ENCODE assay signal across 15 cellular contexts in the genomic region with DNA sequence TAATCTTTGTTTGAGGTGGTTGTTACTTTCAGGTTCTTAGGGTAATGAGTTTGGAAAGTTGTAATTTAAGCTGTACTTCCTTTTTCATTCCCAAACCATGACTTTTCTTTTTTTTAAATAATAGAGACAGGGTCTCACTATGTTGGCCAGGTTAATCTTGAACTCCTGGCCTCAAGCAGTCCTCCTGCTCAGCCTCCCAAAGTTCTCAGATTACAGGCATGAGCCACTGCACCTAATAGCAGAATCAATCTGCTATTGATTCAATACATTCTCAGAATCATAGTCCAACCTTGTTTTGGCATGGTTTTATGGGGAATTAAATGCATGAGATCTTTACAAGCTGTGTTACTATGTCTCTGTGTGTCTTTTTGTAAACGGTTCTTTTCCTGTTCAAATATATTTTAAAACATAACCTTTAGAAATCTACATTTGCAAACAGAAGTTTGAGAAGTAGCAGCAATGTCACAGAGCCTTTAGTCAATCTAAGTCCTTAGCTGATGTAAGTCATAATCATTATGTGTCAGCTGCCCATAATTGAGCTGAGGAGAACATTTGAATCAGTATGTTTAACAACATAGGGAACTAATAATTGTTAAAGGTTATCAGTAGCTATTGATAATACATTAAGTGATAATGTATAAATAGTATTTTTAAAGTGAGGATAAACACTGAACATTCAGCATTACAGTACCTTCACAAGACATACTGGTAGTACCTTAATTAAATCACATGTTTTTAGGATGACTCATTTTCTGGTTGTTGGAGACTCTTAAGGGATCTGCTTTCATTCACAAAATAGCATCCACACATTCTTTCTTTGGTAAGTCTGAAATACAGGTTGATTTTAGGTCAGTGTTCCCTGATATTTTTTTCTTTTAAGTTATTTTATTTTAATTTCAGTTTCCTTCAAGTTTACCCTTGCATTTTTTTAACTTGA. TPM values are rescaled to one million over a fixed set of nuclear protein-coding genes. Genes with fewer than 3 reads are reported as not detected.
DNase-seq lines count a peak whose midpoint lies in the region; ATAC-seq and TF ChIP-seq lines count a peak whose summit lies in the region.
"Had no signal": no experiment of that assay in that cellular context is flagged by ENCODE, and none has a peak within 500 bp of the region (broad histone marks: within the 10 kb centered on the region; RNA-seq: fewer than 3 reads in every experiment).

No MANE protein-coding gene starts in this region.

- H3K27ac ChIP-seq in HUES64 (ENCODE audit: low read depth, low read length) (peak overlapping the region; percentile 71), left lung (peak overlapping the region in 1 of 2 donors; percentile 11)
- H3K27ac ChIP-seq: Peyer's patch, vagina had no signal

- peak; percentile 38 for ATAC-seq in left lung
- no peak for ATAC-seq in left lobe of liver
- ATAC-seq in GM19023 (IDR thresholded peaks at IDR 0.05; ENCODE audit: unreplicated experiment) = no peak
- ATAC-seq: left colon had no signal

- TF ChIP-seq CTCF in astrocyte of the spinal cord (IDR thresholded peaks at IDR 0.05; ENCODE audit: low read depth, low read length) (no peak), left lung (IDR thresholded peaks at IDR 0.05) (no peak)

- intact Hi-C loops in left lung (cut with DNase I) = no loop called here

- H3K9ac ChIP-seq in HUES64 (ENCODE audit: low read depth, low read length) = peak overlapping the region; percentile 45; the same call in 1 of the 2 replicates

- in situ Hi-C loops in astrocyte of the spinal cord (cut with HindIII; ENCODE audit: low sequenced_read_pairs) = no loop called here

- WGBS in HUES64 = no CpG with 5 or more reads among the region's 1 CpG

- H3K36me3 ChIP-seq in HUES64 (ENCODE audit: insufficient read depth, low read length) (no peaks in the 10 kb centered on the region), left lung (no peaks in the 10 kb centered on the region)
- H3K36me3 ChIP-seq: HAP-1, Peyer's patch, vagina had no signal

- no peaks in the 10 kb centered on the region for H3K9me3 ChIP-seq in HUES64 (ENCODE audit: insufficient read depth, low read depth, low read length)
- no peaks in the 10 kb centered on the region for H3K9me3 ChIP-seq in left lung
- H3K9me3 ChIP-seq: HAP-1, Peyer's patch, vagina had no signal

- no peaks in the 10 kb centered on the region for H3K27me3 ChIP-seq in HUES64 (ENCODE audit: insufficient read depth, low read length)
- H3K27me3 ChIP-seq in left lung = no peaks in the 10 kb centered on the region
- H3K27me3 ChIP-seq: Peyer's patch, vagina had no signal

- DNase-seq in EH (ENCODE audit: low read depth) = peak; percentile 65
- peak; percentile 67 for DNase-seq in astrocyte of the spinal cord (ENCODE audit: low read depth, low spot score)
- DNase-seq in left lung = no peak
- DNase-seq in left lobe of liver (ENCODE audit: low spot score) = no peak
- DNase-seq in epidermal melanocyte (ENCODE audit: insufficient read length, low spot score) = no peak
- DNase-seq in hippocampal formation (lab: John Stamatoyannopoulos, UW) = no peak
- DNase-seq: activated naive CD4-positive, alpha-beta T cell treated with Interleukin-2 at 50 U/mL for 16 hours; DMS53; left colon; NCI-H1092 treated with DMSO at 0.1 percent for 48 hours; Peyer's patch had no signal

- peaks cover 47% of the 10 kb centered on the region for H3K4me1 ChIP-seq in HUES64 (ENCODE audit: insufficient read depth, low read length)
- H3K4me1 ChIP-seq in left lung = peaks cover 12 to 14% of the 10 kb centered on the region in 2 donors

- H3K4me3 ChIP-seq in HUES64 (ENCODE audit: low read length) (peak overlapping the region; percentile 16; the same call in 1 of the 2 replicates), astrocyte of the spinal cord (ENCODE audit: low read depth, low read length) (no peak overlapping the region), left lung (no peak overlapping the region)
- H3K4me3 ChIP-seq: HAP-1, Peyer's patch, vagina had no signal

RNA-seq across cellular contexts. Expression of a gene that starts 8.8 kb away (rescaled TPM):
- polyA plus RNA-seq in HUES64 (2013, experiment 1 of 2) = 90.1 TPM
- polyA plus RNA-seq in HUES64 (2013, experiment 2 of 2) = 92.1 TPM
- 10 to 100 TPM; 10.9 to 18.6 TPM for total RNA-seq in left lung
- total RNA-seq in left lobe of liver = 2.6 TPM

Comparison
In these comparisons a context has a peak if more than half of its experiments do, and no peak if none do; other contexts are left out.
1. DNase-seq: peak in EH (single experiment) and astrocyte of the spinal cord (single experiment); none in left lung (0 of 2), left lobe of liver (single experiment), epidermal melanocyte (single experiment) and hippocampal formation (0 of 2).